21 cellular contexts compared by ENCODE assay signal in the genomic region with DNA sequence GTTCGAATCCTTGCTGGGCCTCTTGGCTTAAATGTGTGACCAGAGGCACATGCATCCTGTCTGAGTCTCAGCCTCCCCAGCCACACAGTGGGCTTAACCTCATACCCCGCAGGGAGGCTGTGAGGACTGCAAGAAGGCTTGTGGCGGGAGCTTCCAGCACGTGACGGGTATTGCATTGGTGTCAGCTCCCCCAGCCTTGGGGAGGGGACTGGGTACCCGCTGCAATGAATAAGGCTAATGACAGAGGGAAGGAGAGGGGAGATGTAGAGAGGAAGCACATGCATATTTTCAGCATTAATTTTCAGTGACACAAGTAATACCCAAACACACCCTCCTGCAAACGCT. TPM values are rescaled to one million over a fixed set of nuclear protein-coding genes. Genes with fewer than 3 reads are reported as not detected.
"Had no signal": no experiment of that assay in that cellular context is flagged by ENCODE, and none has a peak within 500 bp of the region (broad histone marks: within the 10 kb centered on the region; RNA-seq: fewer than 3 reads in every experiment).

No MANE protein-coding gene starts in this region.

- H3K4me3 Mint-ChIP-seq: activated CD4-positive, alpha-beta T cell treated with anti-CD3 and anti-CD28 coated beads, Interleukin-2, amount 10 ng/mL, durations not matched to agents 24 days and 14 days; activated CD8-positive, alpha-beta memory T cell treated with anti-CD3 and anti-CD28 coated beads, Interleukin-2, amount 10 ng/mL, durations not matched to agents 7 days and 5 days; activated CD8-positive, alpha-beta T cell treated with anti-CD3 and anti-CD28 coated beads for 36 hours; activated naive CD4-positive, alpha-beta T cell treated with anti-CD3 and anti-CD28 coated beads, Interleukin-2, amount 10 ng/mL, durations not matched to agents 7 days and 5 days; naive thymus-derived CD8-positive, alpha-beta T cell had no signal

- H3K36me3 ChIP-seq: colonic mucosa, heart right ventricle, lower lobe of right lung, prostate gland, spleen, upper lobe of right lung had no signal

- H3K4me3 ChIP-seq: body of pancreas, colonic mucosa, heart right ventricle, lower lobe of right lung, prostate gland, spleen, upper lobe of right lung had no signal

- H3K27ac ChIP-seq: body of pancreas, colonic mucosa, epithelial cell of prostate, lower lobe of right lung, prostate gland, spleen, upper lobe of right lung had no signal

- ATAC-seq: activated CD4-positive, CD25-positive, alpha-beta regulatory T cell treated with anti-CD3 and anti-CD28 coated beads, Interleukin-2, amount 50 U/mL, for 24 hours; activated CD8-positive, alpha-beta memory T cell treated with anti-CD3 and anti-CD28 coated beads, Interleukin-2, amount 10 ng/mL, durations not matched to agents 7 days and 5 days; activated CD8-positive, alpha-beta T cell treated with anti-CD3 and anti-CD28 coated beads for 36 hours; body of pancreas; lower lobe of right lung; naive thymus-derived CD8-positive, alpha-beta T cell; upper lobe of right lung had no signal

- H3K27ac Mint-ChIP-seq: activated CD4-positive, alpha-beta T cell treated with anti-CD3 and anti-CD28 coated beads, Interleukin-2, amount 10 ng/mL, durations not matched to agents 24 days and 14 days; activated CD8-positive, alpha-beta memory T cell treated with anti-CD3 and anti-CD28 coated beads, Interleukin-2, amount 10 ng/mL, durations not matched to agents 7 days and 5 days; activated CD8-positive, alpha-beta T cell treated with anti-CD3 and anti-CD28 coated beads for 36 hours; activated naive CD4-positive, alpha-beta T cell treated with anti-CD3 and anti-CD28 coated beads, Interleukin-2, amount 10 ng/mL, durations not matched to agents 7 days and 5 days had no signal

- H3K9me3 Mint-ChIP-seq: activated CD4-positive, alpha-beta T cell treated with anti-CD3 and anti-CD28 coated beads, Interleukin-2, amount 10 ng/mL, durations not matched to agents 24 days and 14 days; activated CD8-positive, alpha-beta T cell treated with anti-CD3 and anti-CD28 coated beads for 36 hours; activated naive CD4-positive, alpha-beta T cell treated with anti-CD3 and anti-CD28 coated beads, Interleukin-2, amount 10 ng/mL, durations not matched to agents 7 days and 5 days; naive thymus-derived CD8-positive, alpha-beta T cell had no signal

- H3K36me3 Mint-ChIP-seq: activated CD8-positive, alpha-beta memory T cell treated with anti-CD3 and anti-CD28 coated beads, Interleukin-2, amount 10 ng/mL, durations not matched to agents 7 days and 5 days; activated naive CD4-positive, alpha-beta T cell treated with anti-CD3 and anti-CD28 coated beads, Interleukin-2, amount 10 ng/mL, durations not matched to agents 7 days and 5 days; naive thymus-derived CD8-positive, alpha-beta T cell had no signal

- H3K9me3 ChIP-seq: body of pancreas, colonic mucosa, heart right ventricle, lower lobe of right lung, prostate gland, spleen, upper lobe of right lung had no signal

- DNase-seq: activated CD4-positive, alpha-beta T cell treated with anti-CD3 and anti-CD28 coated beads, Interleukin-2, amount 10 ng/mL, durations not matched to agents 24 days and 14 days; activated CD8-positive, alpha-beta memory T cell treated with anti-CD3 and anti-CD28 coated beads, Interleukin-2, amount 10 ng/mL, durations not matched to agents 7 days and 5 days; activated CD8-positive, alpha-beta T cell treated with anti-CD3 and anti-CD28 coated beads for 36 hours; activated effector memory CD4-positive, alpha-beta T cell treated with anti-CD3 and anti-CD28 coated beads, Interleukin-2, amount 50 U/mL, for 16 hours; activated naive CD4-positive, alpha-beta T cell treated with anti-CD3 and anti-CD28 coated beads, Interleukin-2, amount 10 ng/mL, durations not matched to agents 7 days and 5 days; activated T-cell treated with anti-CD3 and anti-CD28 coated beads for 4 hours; body of pancreas; colonic mucosa; lower lobe of right lung; naive thymus-derived CD8-positive, alpha-beta T cell; spleen; stimulated activated CD4-positive, alpha-beta T cell treated with anti-CD3 and anti-CD28 coated beads, Interleukin-4, amount 100 ng/mL, for 24 hours; stimulated activated naive CD4-positive, alpha-beta T cell treated with Interleukin-2 at 50 U/mL for 16 hours; upper lobe of right lung had no signal

- H3K27me3 ChIP-seq: body of pancreas, colonic mucosa had no signal

- H3K4me1 ChIP-seq: body of pancreas, colonic mucosa, lower lobe of right lung, prostate gland, upper lobe of right lung had no signal

RNA-seq across cellular contexts. Expression of gene RASD2, which starts 8.1 kb away (rescaled TPM):
- total RNA-seq: activated CD4-positive, alpha-beta T cell treated with anti-CD3 and anti-CD28 coated beads, Interleukin-2, amount 10 ng/mL, durations not matched to agents 24 days and 14 days; activated CD8-positive, alpha-beta T cell treated with anti-CD3 and anti-CD28 coated beads for 36 hours; fibroblast of villous mesenchyme; naive thymus-derived CD8-positive, alpha-beta T cell; osteocyte; T-helper 2 cell treated with Interferon-gamma antibody and Interleukin-4, amounts not matched to agents 100 ng/mL and 5 ng/mL, for 36 hours had no signal
